ENCODE assay signal across 9 cellular contexts in the genomic region with DNA sequence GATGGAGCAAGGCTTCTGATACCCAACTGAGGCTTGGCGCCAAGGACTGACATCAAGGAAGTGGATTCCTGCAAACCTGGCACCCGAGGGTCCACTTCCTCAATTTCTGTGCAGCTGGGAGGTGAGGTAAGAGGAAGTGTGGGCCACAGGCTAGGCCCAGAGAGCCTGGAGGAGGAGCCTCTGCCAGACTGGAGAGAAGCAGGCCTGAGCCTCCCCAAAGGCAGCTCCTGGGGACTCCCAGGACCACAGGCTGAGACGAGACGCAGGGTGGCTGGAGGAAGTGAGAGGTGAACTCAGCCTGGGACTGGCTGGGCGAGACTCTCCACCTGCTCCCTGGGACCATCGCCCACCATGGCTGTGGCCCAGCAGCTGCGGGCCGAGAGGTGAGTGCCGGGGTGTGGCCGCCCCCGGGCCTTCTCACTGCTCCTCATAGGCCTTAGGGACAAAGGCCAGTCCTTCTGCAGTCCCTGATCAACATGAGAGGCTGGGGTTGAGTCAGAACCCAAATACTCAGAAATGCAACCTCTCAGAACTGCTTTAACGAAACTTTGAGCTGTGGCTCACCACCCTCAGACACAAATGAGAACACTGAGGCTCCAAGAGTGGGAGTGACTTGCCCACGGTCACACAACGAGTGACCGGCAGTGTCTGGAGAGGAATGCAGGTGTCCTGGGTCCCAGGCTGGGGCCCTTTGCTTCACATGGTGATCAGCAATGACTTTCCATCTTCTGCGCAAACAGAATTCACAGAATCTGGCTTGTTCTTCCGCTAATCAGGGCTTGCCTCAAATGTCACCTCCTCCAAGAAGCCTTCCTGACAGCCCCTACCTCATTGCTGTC. TPM values are rescaled to one million over a fixed set of nuclear protein-coding genes. Genes with fewer than 3 reads are reported as not detected.
DNase-seq lines count a peak whose midpoint lies in the region; ATAC-seq and TF ChIP-seq lines count a peak whose summit lies in the region.
"Had no signal": no experiment of that assay in that cellular context is flagged by ENCODE, and none has a peak within 500 bp of the region (broad histone marks: within the 10 kb centered on the region; RNA-seq: fewer than 3 reads in every experiment).

A gene (plus strand): TSS at position 186 of the 839 bp plus-strand sequence. CDS start 166 bp downstream, at position 352.

- H3K27me3 ChIP-seq in psoas muscle (ENCODE audit: insufficient read depth in 3 of 3, low read length in 2 of 3) = peaks cover 0 to 4% (median 0%) of the 10 kb centered on the region in 3 donors
- peaks cover 19% of the 10 kb centered on the region for H3K27me3 ChIP-seq in A673 (replicated peaks; ENCODE audit: insufficient read depth, low read depth, low read length, poor library complexity)

- peaks cover 18% of the 10 kb centered on the region for H3K27me3 Mint-ChIP-seq in central memory CD8-positive, alpha-beta T cell

- H3K36me3 ChIP-seq in psoas muscle (ENCODE audit: insufficient read depth in 1 of 2, low read depth in 1 of 2) (no peaks in the 10 kb centered on the region), A673 (ENCODE audit: insufficient read depth, low read length, poor library complexity, severe bottlenecking) (no peaks in the 10 kb centered on the region)
- H3K36me3 ChIP-seq: SJSA1 had no signal

- H3K9me3 ChIP-seq in psoas muscle (no peaks in the 10 kb centered on the region), A673 (ENCODE audit: low read depth, low read length, poor library complexity, severe bottlenecking) (no peaks in the 10 kb centered on the region)
- H3K9me3 ChIP-seq: SJSA1 had no signal

- POLR2A ChIA-PET in A673 (lab: Charles Lee; ENCODE audit: low non-redundant PET) = no interaction called here

- CTCF ChIA-PET in A673 (lab: Charles Lee) = no interaction called here

- no TSS peak for BruUV-seq in A673 (replicated peaks; lab: Mats Ljungman, UMichigan)

- intact Hi-C loops in psoas muscle (cut with DNase I) (no loop called here), A673 (cut with micrococcal nuclease; ENCODE audit: unreplicated experiment) (no loop called here)

- WGBS in psoas muscle, 3 donors = 59 to 72% (median 64%) methylated on average over 14 to 17 of the region's 17 CpGs

- H3K4me1 ChIP-seq in psoas muscle (peaks cover 22% of the 10 kb centered on the region), A673 (ENCODE audit: insufficient read depth, low read length, poor library complexity, severe bottlenecking) (no peaks in the 10 kb centered on the region)
- H3K4me1 ChIP-seq: SJSA1 had no signal

- H3K27ac ChIP-seq in psoas muscle = peak within 1 kb of the TSS; percentile 23
- no peak within 1 kb of the TSS for H3K27ac ChIP-seq in A673 (ENCODE audit: low read depth, low read length, poor library complexity, severe bottlenecking)
- H3K27ac ChIP-seq: SJSA1 had no signal

- DNase-seq in SIG-M5 (lab: John Stamatoyannopoulos, UW) (peak; percentile 92), psoas muscle (peak; percentile 55 to 80), NCI-H526 (lab: John Stamatoyannopoulos, UW) (no peak), COLO668 (lab: John Stamatoyannopoulos, UW; ENCODE audit: unreplicated experiment) (no peak), A673 (ENCODE audit: low spot score) (no peak)
- DNase-seq in central memory CD8-positive, alpha-beta T cell (ENCODE audit: low spot score in 2 of 2) = no peak

- H3K4me1 Mint-ChIP-seq in central memory CD8-positive, alpha-beta T cell = peaks cover 12% of the 10 kb centered on the region

- peak within 1 kb of the TSS; percentile 36 for H3K4me3 ChIP-seq in psoas muscle
- H3K4me3 ChIP-seq in A673 (ENCODE audit: low read depth, low read length, poor library complexity, severe bottlenecking) = no peak within 1 kb of the TSS
- H3K4me3 ChIP-seq: SJSA1 had no signal

- peak; percentile 71 for ATAC-seq in GM18868 (IDR thresholded peaks at IDR 0.05; ENCODE audit: unreplicated experiment)
- ATAC-seq in HG02870 (IDR thresholded peaks at IDR 0.05; ENCODE audit: unreplicated experiment) = peak; percentile 66
- peak; percentile 61 for ATAC-seq in central memory CD8-positive, alpha-beta T cell (replicated peaks; ENCODE audit: extremely low read depth, poor library complexity, severe bottlenecking)
- ATAC-seq in psoas muscle = no peak

- H3K36me3 Mint-ChIP-seq in central memory CD8-positive, alpha-beta T cell (ENCODE audit: insufficient read depth) = no peaks in the 10 kb centered on the region

- H3K27ac Mint-ChIP-seq in central memory CD8-positive, alpha-beta T cell (ENCODE audit: low read depth) = peak within 1 kb of the TSS; percentile 59

- H3K9me3 Mint-ChIP-seq in central memory CD8-positive, alpha-beta T cell = no peaks in the 10 kb centered on the region

- peak within 1 kb of the TSS; percentile 49 for H3K4me3 Mint-ChIP-seq in central memory CD8-positive, alpha-beta T cell

- no peak for TF ChIP-seq CTCF in psoas muscle (IDR thresholded peaks at IDR 0.05)
- TF ChIP-seq CTCF in A673 (conservative IDR thresholded peaks at IDR 0.05; ENCODE audit: low read depth, low read length) = no peak

RNA-seq across cellular contexts. Expression of the gene that starts here (rescaled TPM):
- total RNA-seq in psoas muscle (1 to 10 TPM; 2.6 to 4.3 (median 3.0) TPM), A673 (2021) (not detected in 2 replicates)
- 1 to 10 TPM; 1.5 to 1.9 (median 1.5) TPM for polyA plus RNA-seq in psoas muscle
- total RNA-seq: SJSA1 had no signal

Comparison
In these comparisons a context has a peak if more than half of its experiments do, and no peak if none do; other contexts are left out.
1. ATAC-seq: peak in GM18868 (single experiment), HG02870 (single experiment) and central memory CD8-positive, alpha-beta T cell (single experiment); none in psoas muscle (0 of 4).
2. DNase-seq: peak in SIG-M5 (single experiment) and psoas muscle (2 of 2); none in central memory CD8-positive, alpha-beta T cell (0 of 2), NCI-H526 (0 of 2), COLO668 (single experiment) and A673 (single experiment).